Comparison of ENCODE assay signal across 9 cellular contexts in genomic region chr11:112962854-112963367, GRCh38. TPM values are rescaled to one million over a fixed set of nuclear protein-coding genes. Genes with fewer than 3 reads are reported as not detected.
A peak's percentile ranks its signal among the peaks of the same experiment; 100 is the strongest.
DNase-seq lines count a peak whose midpoint lies in the region; ATAC-seq lines count a peak whose summit lies in the region.
"Had no signal": no experiment of that assay in that cellular context is flagged by ENCODE, and none has a peak within 500 bp of the region (broad histone marks: within the 10 kb centered on the region; RNA-seq: fewer than 3 reads in every experiment).

No MANE protein-coding gene starts in this region.

- no peak overlapping the region for H3K9ac ChIP-seq in subcutaneous abdominal adipose tissue (ENCODE audit: low read length in 5 of 5)

- peak overlapping the region in 4 of 5 donors; percentile 74 to 76 (median 74) for H3K4me3 ChIP-seq in subcutaneous abdominal adipose tissue (ENCODE audit: low read depth in 1 of 5, low read length in 5 of 5)

- H3K27me3 Mint-ChIP-seq in activated CD8-positive, alpha-beta memory T cell treated with anti-CD3 and anti-CD28 coated beads, Interleukin-2, amount 10 ng/mL, durations not matched to agents 7 days and 5 days = peaks cover 80% of the 10 kb centered on the region
- H3K27me3 Mint-ChIP-seq in dendritic cell treated with granulocyte-macrophage colony-stimulating factor and Interleukin-4, amounts not matched to agents 40 ng/mL and 50 ng/mL, for 4 days = peaks cover 75% of the 10 kb centered on the region

- H3K27me3 ChIP-seq in subcutaneous abdominal adipose tissue (ENCODE audit: control insufficient read depth in 5 of 5, insufficient read depth in 4 of 5, low read length in 5 of 5) = peaks cover 3 to 34% (median 18%) of the 10 kb centered on the region in 5 donors

- H3K9me3 Mint-ChIP-seq in activated CD8-positive, alpha-beta memory T cell treated with anti-CD3 and anti-CD28 coated beads, Interleukin-2, amount 10 ng/mL, durations not matched to agents 7 days and 5 days (ENCODE audit: low read depth) = no peaks in the 10 kb centered on the region
- no peaks in the 10 kb centered on the region for H3K9me3 Mint-ChIP-seq in dendritic cell treated with granulocyte-macrophage colony-stimulating factor and Interleukin-4, amounts not matched to agents 40 ng/mL and 50 ng/mL, for 4 days
- H3K9me3 Mint-ChIP-seq: activated B cell treated with CpG ODN at 0.5 μM for 24 hours had no signal

- peak overlapping the region; percentile 69 for H3K4me3 Mint-ChIP-seq in activated CD8-positive, alpha-beta memory T cell treated with anti-CD3 and anti-CD28 coated beads, Interleukin-2, amount 10 ng/mL, durations not matched to agents 7 days and 5 days
- H3K4me3 Mint-ChIP-seq in dendritic cell treated with granulocyte-macrophage colony-stimulating factor and Interleukin-4, amounts not matched to agents 40 ng/mL and 50 ng/mL, for 4 days = peak overlapping the region; percentile 84

- H3K4me1 Mint-ChIP-seq in activated CD8-positive, alpha-beta memory T cell treated with anti-CD3 and anti-CD28 coated beads, Interleukin-2, amount 10 ng/mL, durations not matched to agents 7 days and 5 days = peaks cover 14% of the 10 kb centered on the region
- peaks cover 18% of the 10 kb centered on the region for H3K4me1 Mint-ChIP-seq in dendritic cell treated with granulocyte-macrophage colony-stimulating factor and Interleukin-4, amounts not matched to agents 40 ng/mL and 50 ng/mL, for 4 days (ENCODE audit: low read depth)

- H3K9me3 ChIP-seq in subcutaneous abdominal adipose tissue (ENCODE audit: control insufficient read depth in 5 of 5, low read length in 5 of 5) = no peaks in the 10 kb centered on the region

- H3K4me1 ChIP-seq in subcutaneous abdominal adipose tissue (ENCODE audit: control insufficient read depth in 5 of 5, insufficient read depth in 5 of 5, low read length in 5 of 5) = peaks cover 0 to 30% (median 25%) of the 10 kb centered on the region in 5 donors

- no peak overlapping the region for H3K27ac Mint-ChIP-seq in activated CD8-positive, alpha-beta memory T cell treated with anti-CD3 and anti-CD28 coated beads, Interleukin-2, amount 10 ng/mL, durations not matched to agents 7 days and 5 days
- H3K27ac Mint-ChIP-seq in dendritic cell treated with granulocyte-macrophage colony-stimulating factor and Interleukin-4, amounts not matched to agents 40 ng/mL and 50 ng/mL, for 4 days = no peak overlapping the region
- H3K27ac Mint-ChIP-seq: activated B cell treated with CpG ODN at 0.5 μM for 24 hours had no signal

- no peak for ATAC-seq in activated CD8-positive, alpha-beta memory T cell treated with anti-CD3 and anti-CD28 coated beads, Interleukin-2, amount 10 ng/mL, durations not matched to agents 7 days and 5 days
- ATAC-seq in left lobe of liver (peak; percentile 69), HG02981 (IDR thresholded peaks at IDR 0.05; ENCODE audit: unreplicated experiment) (no peak)

- DNase-seq in activated CD8-positive, alpha-beta memory T cell treated with anti-CD3 and anti-CD28 coated beads, Interleukin-2, amount 10 ng/mL, durations not matched to agents 7 days and 5 days = no peak
- DNase-seq in activated CD8-positive, alpha-beta memory T cell treated with anti-CD3 and anti-CD28 coated beads, Interleukin-2, amount 50 U/mL, for 4 hours = no peak
- peak; percentile 77 to 88 for DNase-seq in NCI-H524 (lab: John Stamatoyannopoulos, UW)
- DNase-seq in left lobe of liver (ENCODE audit: low spot score) = no peak
- no peak for DNase-seq in SIG-M5 (lab: John Stamatoyannopoulos, UW)
- DNase-seq: activated B cell treated with CpG ODN at 0.5 μM for 24 hours had no signal

- peaks cover 1% of the 10 kb centered on the region for H3K36me3 Mint-ChIP-seq in activated CD8-positive, alpha-beta memory T cell treated with anti-CD3 and anti-CD28 coated beads, Interleukin-2, amount 10 ng/mL, durations not matched to agents 7 days and 5 days
- H3K36me3 Mint-ChIP-seq in dendritic cell treated with granulocyte-macrophage colony-stimulating factor and Interleukin-4, amounts not matched to agents 40 ng/mL and 50 ng/mL, for 4 days (ENCODE audit: low read depth) = no peaks in the 10 kb centered on the region

- no peak overlapping the region for H3K27ac ChIP-seq in subcutaneous abdominal adipose tissue (ENCODE audit: low read depth, low read length)

- no peaks in the 10 kb centered on the region for H3K36me3 ChIP-seq in subcutaneous abdominal adipose tissue (ENCODE audit: control insufficient read depth in 5 of 5, insufficient read depth in 5 of 5, low read length in 5 of 5)

- CTCF ChIA-PET in activated CD8-positive, alpha-beta memory T cell treated with anti-CD3 and anti-CD28 coated beads, Interleukin-2, amount 10 ng/mL, durations not matched to agents 7 days and 5 days (lab: Charles Lee) = no interaction called here

- intact Hi-C loops in dendritic cell treated with granulocyte-macrophage colony-stimulating factor and Interleukin-4, amounts not matched to agents 40 ng/mL and 50 ng/mL, for 4 days (cut with micrococcal nuclease) = no loop called here

RNA-seq across cellular contexts. Expression of gene NCAM1, which starts 1.7 kb away (rescaled TPM):
- 1 to 10 TPM; 1.8 to 4.1 TPM for total RNA-seq in activated CD8-positive, alpha-beta memory T cell treated with anti-CD3 and anti-CD28 coated beads, Interleukin-2, amount 10 ng/mL, durations not matched to agents 7 days and 5 days
- 2.8 TPM for total RNA-seq in left lobe of liver
- total RNA-seq: activated B cell treated with CpG ODN at 0.5 μM for 24 hours had no signal

Comparison
In these comparisons a context has a peak if more than half of its experiments do, and no peak if none do; other contexts are left out.
1. DNase-seq: peak in NCI-H524 (2 of 2); none in activated CD8-positive, alpha-beta memory T cell treated with anti-CD3 and anti-CD28 coated beads, Interleukin-2, amount 10 ng/mL, durations not matched to agents 7 days and 5 days (single experiment), activated CD8-positive, alpha-beta memory T cell treated with anti-CD3 and anti-CD28 coated beads, Interleukin-2, amount 50 U/mL, for 4 hours (single experiment), left lobe of liver (single experiment) and SIG-M5 (single experiment).